Comparison of ENCODE assay signal across 34 cellular contexts in genomic region chr7:153529651-153530165, GRCh38.
"Had no signal": no experiment of that assay in that cellular context is flagged by ENCODE, and none has a peak within 500 bp of the region (broad histone marks: within the 10 kb centered on the region; RNA-seq: fewer than 3 reads in every experiment).

No MANE protein-coding gene starts in this region.

- H3K4me3 ChIP-seq: adrenal gland, body of pancreas, breast epithelium had no signal

- DNase-seq: activated CD4-positive, alpha-beta memory T cell treated with anti-CD3 and anti-CD28 coated beads for 36 hours; activated CD4-positive, alpha-beta T cell treated with anti-CD3 and anti-CD28 coated beads for 1 hour; activated CD4-positive, alpha-beta T cell treated with anti-CD3 and anti-CD28 coated beads for 36 hours; activated CD4-positive, alpha-beta T cell treated with anti-CD3 and anti-CD28 coated beads, Interleukin-2, amount 10 ng/mL, durations not matched to agents 24 days and 14 days; activated CD4-positive, alpha-beta T cell treated with anti-CD3 and anti-CD28 coated beads, Interleukin-2, amount 50 U/mL, for 1 hour; activated CD4-positive, alpha-beta T cell treated with anti-CD3 and anti-CD28 coated beads, Interleukin-2, amount 50 U/mL, for 4 hours; activated CD4-positive, CD25-positive, alpha-beta regulatory T cell; activated CD8-positive, alpha-beta memory T cell treated with anti-CD3 and anti-CD28 coated beads, Interleukin-2, amount 50 U/mL, for 4 hours; activated CD8-positive, alpha-beta T cell treated with anti-CD3 and anti-CD28 coated beads for 36 hours; activated effector memory CD4-positive, alpha-beta T cell treated with anti-CD3 and anti-CD28 coated beads, Interleukin-2, amount 50 U/mL, for 16 hours; activated gamma-delta T cell treated with Interleukin-2 at 50 U/mL for 16 hours; activated naive CD4-positive, alpha-beta T cell; activated naive CD4-positive, alpha-beta T cell treated with anti-CD3 and anti-CD28 coated beads for 36 hours; activated naive CD4-positive, alpha-beta T cell treated with anti-CD3 and anti-CD28 coated beads, Interleukin-2, amount 50 U/mL, for 16 hours; activated naive CD8-positive, alpha-beta T cell treated with anti-CD3 and anti-CD28 coated beads for 36 hours; activated T-cell treated with anti-CD3 and anti-CD28 coated beads for 4 hours; activated T-cell treated with anti-CD3 and anti-CD28 coated beads, Interleukin-2, amount 50 U/mL, for 1 hour; activated T-cell treated with anti-CD3 and anti-CD28 coated beads, Interleukin-2, amount 50 U/mL, for 4 hours; activated T-cell treated with anti-CD3 and anti-CD28 coated beads, Interleukin-2, amount 50 U/mL, for 72 hours; adrenal gland; amniotic stem cell; aorta; body of pancreas; brain microvascular endothelial cell; central memory CD4-positive, alpha-beta T cell; T-helper 1 cell; T-helper 2 cell; T-helper 9 cell; WERI-Rb-1 had no signal

- H3K4me1 ChIP-seq: adrenal gland, body of pancreas, breast epithelium had no signal

- ATAC-seq: activated CD4-positive, alpha-beta T cell treated with anti-CD3 and anti-CD28 coated beads for 36 hours; activated CD4-positive, CD25-positive, alpha-beta regulatory T cell treated with anti-CD3 and anti-CD28 coated beads, Interleukin-2, amount 50 U/mL, for 24 hours; activated CD8-positive, alpha-beta T cell treated with anti-CD3 and anti-CD28 coated beads for 36 hours; activated naive CD4-positive, alpha-beta T cell treated with anti-CD3 and anti-CD28 coated beads, Interleukin-2, amount 50 U/mL, for 72 hours; activated T-cell treated with anti-CD3 and anti-CD28 coated beads, Interleukin-2, amount 50 U/mL, for 4 hours; activated T-cell treated with anti-CD3 and anti-CD28 coated beads, Interleukin-2, amount 50 U/mL, for 72 hours; activated T-helper 17 cell treated with anti-CD3 and anti-CD28 coated beads, Interleukin-2, amount 50 U/mL, for 72 hours; body of pancreas; WTC11 had no signal

- H3K27ac ChIP-seq: adrenal gland, body of pancreas, brain microvascular endothelial cell, breast epithelium, WERI-Rb-1 had no signal

- H3K36me3 ChIP-seq: adrenal gland, brain microvascular endothelial cell, breast epithelium, WERI-Rb-1 had no signal

- H3K27me3 ChIP-seq: adrenal gland, body of pancreas, brain microvascular endothelial cell, breast epithelium had no signal

- H3K9me3 ChIP-seq: adrenal gland, body of pancreas, breast epithelium had no signal
